ENCODE assay signal across 12 cellular contexts in the genomic region with DNA sequence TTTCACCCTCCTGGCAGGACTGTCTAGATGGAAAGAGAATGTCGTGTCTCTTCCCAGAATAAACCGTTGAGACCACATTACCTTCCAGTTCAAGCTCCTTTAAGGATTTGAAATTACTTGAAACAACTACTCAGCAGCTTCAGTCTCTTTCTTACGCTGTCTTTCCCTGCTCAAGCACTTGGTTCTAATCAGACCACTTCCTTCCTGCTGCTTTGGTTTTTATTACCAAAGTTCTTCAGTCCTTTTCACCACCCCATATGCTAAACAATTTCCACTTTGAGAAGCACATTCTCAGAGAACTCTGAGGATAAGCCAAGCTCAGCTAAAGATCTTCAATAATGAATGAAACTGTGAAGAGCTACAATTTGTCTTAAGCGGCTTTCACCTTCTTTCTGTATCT.
DNase-seq lines count a peak whose midpoint lies in the region; ATAC-seq and TF ChIP-seq lines count a peak whose summit lies in the region.
"Had no signal": no experiment of that assay in that cellular context is flagged by ENCODE, and none has a peak within 500 bp of the region (broad histone marks: within the 10 kb centered on the region; RNA-seq: fewer than 3 reads in every experiment).

No MANE protein-coding gene starts in this region.

- DNase-seq in activated naive CD4-positive, alpha-beta T cell treated with anti-CD3 and anti-CD28 coated beads, Interleukin-2, amount 50 U/mL, for 16 hours, result no peak
- DNase-seq in effector memory CD4-positive, alpha-beta T cell, result no peak
- DNase-seq in upper lobe of right lung (no peak), islet precursor cell (no peak)
- DNase-seq: activated CD8-positive, alpha-beta memory T cell treated with anti-CD3 and anti-CD28 coated beads, Interleukin-2, amount 50 U/mL, for 4 hours; BE2C; NCI-H345; stimulated activated CD4-positive, alpha-beta T cell treated with anti-CD3 and anti-CD28 coated beads, Interleukin-12 subunit alpha, Interleukin-12 subunit beta, amount 100 ng/mL, for 4 hours had no signal

- H3K27me3 ChIP-seq in effector memory CD4-positive, alpha-beta T cell (replicated peaks; ENCODE audit: control insufficient read depth, insufficient read depth, low read length, poor library complexity, severe bottlenecking), result no peaks in the 10 kb centered on the region
- H3K27me3 ChIP-seq in upper lobe of right lung, result no peaks in the 10 kb centered on the region
- H3K27me3 ChIP-seq: BE2C had no signal

- H3K27ac ChIP-seq in effector memory CD4-positive, alpha-beta T cell (ENCODE audit: insufficient read depth, low read length, poor library complexity, severe bottlenecking), result peak overlapping the region; percentile 28
- H3K27ac ChIP-seq in upper lobe of right lung, result no peak overlapping the region

- H3K4me1 Mint-ChIP-seq in activated naive CD4-positive, alpha-beta T cell treated with anti-CD3 and anti-CD28 coated beads, Interleukin-2, amount 50 U/mL, for 24 hours, result peaks cover 34% of the 10 kb centered on the region
- peaks cover 24% of the 10 kb centered on the region for H3K4me1 Mint-ChIP-seq in T-helper 1 cell treated with Interleukin-12 subunit alpha and Interleukin-12 subunit beta and Interleukin-4 antibody, amounts not matched to agents 30 μg/mL and 1 μg/mL, for 36 hours (ENCODE audit: low read depth)

- TF ChIP-seq CTCF in upper lobe of right lung (IDR thresholded peaks at IDR 0.05), result no peak

- peak overlapping the region; percentile 88 for H3K27ac Mint-ChIP-seq in activated naive CD4-positive, alpha-beta T cell treated with anti-CD3 and anti-CD28 coated beads, Interleukin-2, amount 50 U/mL, for 24 hours
- peak overlapping the region; percentile 80 for H3K27ac Mint-ChIP-seq in T-helper 1 cell treated with Interleukin-12 subunit alpha and Interleukin-12 subunit beta and Interleukin-4 antibody, amounts not matched to agents 30 μg/mL and 1 μg/mL, for 36 hours

- H3K36me3 ChIP-seq in effector memory CD4-positive, alpha-beta T cell (ENCODE audit: control insufficient read depth, insufficient read depth, low read length), result no peaks in the 10 kb centered on the region
- H3K36me3 ChIP-seq in upper lobe of right lung, result no peaks in the 10 kb centered on the region
- H3K36me3 ChIP-seq: BE2C had no signal

- H3K4me3 Mint-ChIP-seq in activated naive CD4-positive, alpha-beta T cell treated with anti-CD3 and anti-CD28 coated beads, Interleukin-2, amount 50 U/mL, for 24 hours, result peak overlapping the region; percentile 77
- H3K4me3 Mint-ChIP-seq in T-helper 1 cell treated with Interleukin-12 subunit alpha and Interleukin-12 subunit beta and Interleukin-4 antibody, amounts not matched to agents 30 μg/mL and 1 μg/mL, for 36 hours, result peak overlapping the region; percentile 38

- intact Hi-C loops in upper lobe of right lung (cut with DNase I), result no loop called here

- H3K27me3 Mint-ChIP-seq in activated naive CD4-positive, alpha-beta T cell treated with anti-CD3 and anti-CD28 coated beads, Interleukin-2, amount 50 U/mL, for 24 hours, result no peaks in the 10 kb centered on the region
- H3K27me3 Mint-ChIP-seq in T-helper 1 cell treated with Interleukin-12 subunit alpha and Interleukin-12 subunit beta and Interleukin-4 antibody, amounts not matched to agents 30 μg/mL and 1 μg/mL, for 36 hours (ENCODE audit: low read depth), result no peaks in the 10 kb centered on the region

- peaks cover 23% of the 10 kb centered on the region for H3K4me1 ChIP-seq in effector memory CD4-positive, alpha-beta T cell (ENCODE audit: control insufficient read depth, insufficient read depth, low read length, poor library complexity, severe bottlenecking)
- H3K4me1 ChIP-seq in upper lobe of right lung, result peaks cover 4% of the 10 kb centered on the region
- H3K4me1 ChIP-seq: BE2C had no signal

- H3K4me3 ChIP-seq in effector memory CD4-positive, alpha-beta T cell (ENCODE audit: insufficient read depth, low read depth, low read length, poor library complexity, severe bottlenecking), result no peak overlapping the region
- H3K4me3 ChIP-seq in upper lobe of right lung, result no peak overlapping the region

- H3K9me3 ChIP-seq in effector memory CD4-positive, alpha-beta T cell (ENCODE audit: control insufficient read depth, low read length), result no peaks in the 10 kb centered on the region
- no peaks in the 10 kb centered on the region for H3K9me3 ChIP-seq in upper lobe of right lung
- H3K9me3 ChIP-seq: BE2C had no signal

- no peaks in the 10 kb centered on the region for H3K9me3 Mint-ChIP-seq in activated naive CD4-positive, alpha-beta T cell treated with anti-CD3 and anti-CD28 coated beads, Interleukin-2, amount 50 U/mL, for 24 hours
- no peaks in the 10 kb centered on the region for H3K9me3 Mint-ChIP-seq in T-helper 1 cell treated with Interleukin-12 subunit alpha and Interleukin-12 subunit beta and Interleukin-4 antibody, amounts not matched to agents 30 μg/mL and 1 μg/mL, for 36 hours

- ATAC-seq in GM19397 (IDR thresholded peaks at IDR 0.05; ENCODE audit: unreplicated experiment) (no peak), HG02938 (IDR thresholded peaks at IDR 0.05; ENCODE audit: unreplicated experiment) (no peak), upper lobe of right lung (no peak)

- no peaks in the 10 kb centered on the region for H3K36me3 Mint-ChIP-seq in activated naive CD4-positive, alpha-beta T cell treated with anti-CD3 and anti-CD28 coated beads, Interleukin-2, amount 50 U/mL, for 24 hours
- peaks cover 3% of the 10 kb centered on the region for H3K36me3 Mint-ChIP-seq in T-helper 1 cell treated with Interleukin-12 subunit alpha and Interleukin-12 subunit beta and Interleukin-4 antibody, amounts not matched to agents 30 μg/mL and 1 μg/mL, for 36 hours (ENCODE audit: low read depth)
